In the genomic region with DNA sequence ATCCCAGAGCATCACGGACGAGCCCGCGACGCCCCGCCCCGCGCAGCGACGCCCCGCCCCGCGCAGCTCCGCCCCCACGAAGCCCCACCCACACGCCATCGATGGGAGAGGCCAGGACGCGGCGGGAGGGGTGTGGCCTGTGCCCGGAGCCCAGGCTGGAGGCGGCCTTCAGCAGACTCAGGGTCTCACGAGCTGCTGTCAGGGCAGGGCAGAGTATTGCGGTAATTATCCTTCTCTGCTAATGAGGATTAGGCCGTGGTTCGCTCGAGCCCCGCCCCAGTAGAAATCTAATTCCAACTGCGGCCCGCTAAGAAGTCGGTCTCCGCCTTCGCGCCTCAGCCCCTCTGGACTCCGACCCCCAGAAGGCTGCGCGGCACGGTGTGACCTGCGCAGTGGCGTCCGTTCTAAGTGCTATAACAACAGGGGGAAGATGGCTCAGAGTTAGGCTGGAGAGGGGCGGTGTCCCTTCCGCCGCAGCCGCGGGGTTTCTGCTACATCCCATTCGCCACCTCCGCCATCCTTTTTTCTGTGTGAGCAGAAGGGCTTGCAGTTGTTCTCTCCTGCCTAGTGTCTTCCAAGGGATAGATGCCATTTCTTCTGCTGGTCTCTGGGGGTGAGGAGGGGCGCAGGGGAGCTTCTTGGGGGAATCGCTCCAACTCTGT, we compare ENCODE assay signal across 8 cellular contexts. TPM values are rescaled to one million over a fixed set of nuclear protein-coding genes. Genes with fewer than 3 reads are reported as not detected.
DNase-seq lines count a peak whose midpoint lies in the region; ATAC-seq and TF ChIP-seq lines count a peak whose summit lies in the region.

No MANE protein-coding gene starts in this region.

- intact Hi-C loops in activated B cell treated with CpG ODN at 0.5 μM for 24 hours (cut with micrococcal nuclease), result loop anchor here (1.0 to 10.0 kb wide), 10 partner anchors 9 to 1972 kb away; a partner anchor contains a TSS

- peaks cover 43% of the 10 kb centered on the region for H3K4me1 Mint-ChIP-seq in activated B cell treated with CpG ODN at 0.5 μM for 24 hours

- CTCF ChIA-PET in activated B cell treated with CpG ODN at 0.5 μM for 24 hours (lab: Charles Lee), result interaction anchor here (1.1 to 4.4 kb wide), 4 partner anchors 10 to 216 kb away, joined by 5 to 32 read pairs (median 6); a partner anchor contains a TSS

- POLR2A ChIA-PET in activated B cell treated with CpG ODN at 0.5 μM for 24 hours (lab: Charles Lee), result interaction anchor here (0.8 to 3.6 kb wide), 16 partner anchors 10 to 573 kb away, joined by 3 to 44 read pairs (median 5); a partner anchor contains a TSS

- H3K36me3 Mint-ChIP-seq in activated B cell treated with CpG ODN at 0.5 μM for 24 hours (ENCODE audit: low read depth), result peaks cover 18% of the 10 kb centered on the region

- H3K4me3 Mint-ChIP-seq in activated B cell treated with CpG ODN at 0.5 μM for 24 hours, result peak overlapping the region; percentile 91

- H3K27me3 Mint-ChIP-seq in activated B cell treated with CpG ODN at 0.5 μM for 24 hours, result no peaks in the 10 kb centered on the region

- peaks cover 13% of the 10 kb centered on the region for H3K9me3 Mint-ChIP-seq in activated B cell treated with CpG ODN at 0.5 μM for 24 hours

- no peak for TF ChIP-seq CTCF in activated B cell treated with CpG ODN at 0.5 μM for 24 hours (IDR thresholded peaks at IDR 0.05)

- peak; percentile 59 for TF ChIP-seq POLR2A in GM18951 (IDR thresholded peaks at IDR 0.05; ENCODE audit: extremely low read depth, insufficient read depth, insufficient read length)

- H3K27ac Mint-ChIP-seq in activated B cell treated with CpG ODN at 0.5 μM for 24 hours, result peak overlapping the region; percentile 89

- peak; percentile 96 for ATAC-seq in HG03175 (IDR thresholded peaks at IDR 0.05; ENCODE audit: unreplicated experiment)
- ATAC-seq in activated B cell treated with CpG ODN at 0.5 μM for 24 hours (ENCODE audit: low read depth), result peak; percentile 93

- in situ Hi-C loops in GM18951 (cut with MboI; ENCODE audit: low sequenced_read_pairs, unreplicated experiment), result no loop called here

- DNase-seq in AG08396 (ENCODE audit: low spot score), result peak; percentile 98
- DNase-seq in NCI-H2227 treated with DMSO at 0.1 percent for 48 hours (lab: John Stamatoyannopoulos, UW), result peak; percentile 93
- DNase-seq in activated B cell treated with CpG ODN at 0.5 μM for 24 hours, result peak; percentile 91
- peak; percentile 92 for DNase-seq in central memory CD4-positive, alpha-beta T cell
- peak; percentile 95 for DNase-seq in iris pigment epithelial cell (ENCODE audit: low read depth)
- peak; percentile 84 to 88 for DNase-seq in stimulated activated CD4-positive, alpha-beta T cell treated with anti-CD3 and anti-CD28 coated beads, Interleukin-12 subunit alpha, Interleukin-12 subunit beta, amount 100 ng/mL, for 24 hours (ENCODE audit: low read depth in 2 of 2)

RNA-seq across cellular contexts. Expression of a gene that starts 0.3 kb away (rescaled TPM):
- 37.1 and 40.7 TPM in 2 replicates for total RNA-seq in activated B cell treated with CpG ODN at 0.5 μM for 24 hours

RNA-seq across cellular contexts. Expression of a gene that starts 46.3 kb away (rescaled TPM):
- total RNA-seq in activated B cell treated with CpG ODN at 0.5 μM for 24 hours, result 27.4 and 29.6 TPM in 2 replicates

Comparison
In these comparisons a context has a peak if more than half of its experiments do, and no peak if none do; other contexts are left out.
1. Peak in every context shown above with its lines: DNase-seq and ATAC-seq.